32 cellular contexts compared by ENCODE assay signal in the genomic region with DNA sequence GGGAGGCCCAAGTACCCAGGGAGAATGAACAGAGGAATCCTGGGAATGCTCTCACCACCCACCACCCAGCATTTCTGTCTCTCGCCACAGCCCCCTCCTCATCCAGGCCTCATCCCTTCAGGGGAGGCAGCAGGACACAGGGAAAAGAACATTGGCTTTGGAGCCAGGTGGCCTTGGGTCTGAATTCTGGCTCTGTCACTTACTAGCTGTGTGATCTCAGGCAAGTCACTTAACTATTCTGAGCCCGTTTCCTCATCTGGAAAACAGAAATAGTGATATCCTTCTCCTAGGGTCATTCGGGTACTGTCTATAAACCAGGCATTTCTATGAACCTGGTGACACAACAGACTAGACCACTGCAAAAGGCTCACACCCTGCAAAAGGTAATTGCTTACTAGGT. TPM values are rescaled to one million over a fixed set of nuclear protein-coding genes. Genes with fewer than 3 reads are reported as not detected.
"Had no signal": no experiment of that assay in that cellular context is flagged by ENCODE, and none has a peak within 500 bp of the region (broad histone marks: within the 10 kb centered on the region; RNA-seq: fewer than 3 reads in every experiment).

No MANE protein-coding gene starts in this region.

- H3K4me1 ChIP-seq: foreskin keratinocyte, gastrocnemius medialis had no signal

- H3K4me1 Mint-ChIP-seq: activated T-helper 17 cell treated with anti-CD3 and anti-CD28 coated beads, Interleukin-2, amount 50 U/mL, for 72 hours had no signal

- H3K4me3 ChIP-seq: esophagus muscularis mucosa, gastrocnemius medialis had no signal

- H3K4me3 Mint-ChIP-seq: activated CD8-positive, alpha-beta T cell treated with anti-CD3 and anti-CD28 coated beads for 36 hours; activated naive CD8-positive, alpha-beta T cell; activated T-cell treated with anti-CD3 and anti-CD28 coated beads, Interleukin-2, amount 50 U/mL, for 4 hours; activated T-helper 17 cell treated with anti-CD3 and anti-CD28 coated beads, Interleukin-2, amount 50 U/mL, for 72 hours; effector memory CD8-positive, alpha-beta T cell had no signal

- H3K27ac Mint-ChIP-seq: activated CD8-positive, alpha-beta T cell treated with anti-CD3 and anti-CD28 coated beads for 36 hours; activated naive CD8-positive, alpha-beta T cell; activated T-helper 17 cell treated with anti-CD3 and anti-CD28 coated beads, Interleukin-2, amount 50 U/mL, for 72 hours; effector memory CD8-positive, alpha-beta T cell had no signal

- H3K27ac ChIP-seq: brain microvascular endothelial cell, esophagus muscularis mucosa, foreskin keratinocyte, gastrocnemius medialis had no signal

- H3K27me3 Mint-ChIP-seq: activated CD8-positive, alpha-beta T cell treated with anti-CD3 and anti-CD28 coated beads for 36 hours; activated naive CD8-positive, alpha-beta T cell; activated T-helper 17 cell treated with anti-CD3 and anti-CD28 coated beads, Interleukin-2, amount 50 U/mL, for 72 hours had no signal

- H3K9me3 ChIP-seq: esophagus muscularis mucosa, gastrocnemius medialis had no signal

- DNase-seq: activated CD4-positive, alpha-beta T cell treated with anti-CD3 and anti-CD28 coated beads for 4 hours; activated CD4-positive, alpha-beta T cell treated with anti-CD3 and anti-CD28 coated beads, Interleukin-2, amount 50 U/mL, for 1 hour; activated CD4-positive, alpha-beta T cell treated with anti-CD3 and anti-CD28 coated beads, Interleukin-2, amount 50 U/mL, for 48 hours; activated CD4-positive, CD25-positive, alpha-beta regulatory T cell; activated CD4-positive, CD25-positive, alpha-beta regulatory T cell treated with anti-CD3 and anti-CD28 coated beads, Interleukin-2, amount 50 U/mL, for 72 hours; activated CD8-positive, alpha-beta memory T cell treated with anti-CD3 and anti-CD28 coated beads for 24 hours; activated CD8-positive, alpha-beta T cell treated with anti-CD3 and anti-CD28 coated beads for 36 hours; activated effector memory CD4-positive, alpha-beta T cell treated with Interleukin-2 at 50 U/mL for 16 hours; activated gamma-delta T cell treated with Interleukin-2 at 50 U/mL for 16 hours; activated naive CD4-positive, alpha-beta T cell treated with anti-CD3 and anti-CD28 coated beads, Interleukin-2, amount 50 U/mL, for 16 hours; activated naive CD4-positive, alpha-beta T cell treated with Interleukin-2 at 50 U/mL for 16 hours; activated T-cell treated with anti-CD3 and anti-CD28 coated beads, Interleukin-2, amount 50 U/mL, for 4 hours; amniotic stem cell; anterior cingulate cortex; brain microvascular endothelial cell; caudate nucleus; cortex of kidney; dermis blood vessel endothelial cell; effector CD4-positive, alpha-beta T cell; effector memory CD8-positive, alpha-beta T cell; erythroblast; foreskin keratinocyte; gastrocnemius medialis; glutamatergic neuron; T-helper 2 cell had no signal

- H3K9me3 Mint-ChIP-seq: activated CD8-positive, alpha-beta T cell treated with anti-CD3 and anti-CD28 coated beads for 36 hours; activated T-cell treated with anti-CD3 and anti-CD28 coated beads, Interleukin-2, amount 50 U/mL, for 4 hours; activated T-helper 17 cell treated with anti-CD3 and anti-CD28 coated beads, Interleukin-2, amount 50 U/mL, for 72 hours; effector memory CD8-positive, alpha-beta T cell had no signal

- H3K27me3 ChIP-seq: brain microvascular endothelial cell, esophagus muscularis mucosa, gastrocnemius medialis had no signal

- ATAC-seq: activated CD8-positive, alpha-beta T cell treated with anti-CD3 and anti-CD28 coated beads for 36 hours; activated T-cell treated with anti-CD3 and anti-CD28 coated beads, Interleukin-2, amount 50 U/mL, for 4 hours; activated T-helper 17 cell treated with anti-CD3 and anti-CD28 coated beads, Interleukin-2, amount 50 U/mL, for 72 hours; effector memory CD8-positive, alpha-beta T cell; gastrocnemius medialis had no signal

- H3K36me3 ChIP-seq: brain microvascular endothelial cell, esophagus muscularis mucosa, gastrocnemius medialis had no signal

- H3K36me3 Mint-ChIP-seq: activated naive CD8-positive, alpha-beta T cell had no signal

- FAIRE-seq: astrocyte, colon had no signal

RNA-seq across cellular contexts. Expression of gene CHRDL2, which starts 22.1 kb away (rescaled TPM):
- total RNA-seq: activated CD8-positive, alpha-beta T cell treated with anti-CD3 and anti-CD28 coated beads for 36 hours; activated T-cell treated with anti-CD3 and anti-CD28 coated beads, Interleukin-2, amount 50 U/mL, for 4 hours; activated T-helper 17 cell treated with anti-CD3 and anti-CD28 coated beads, Interleukin-2, amount 50 U/mL, for 72 hours; astrocyte; chondrocyte; foreskin keratinocyte; T-helper 1 cell treated with Interleukin-12 subunit alpha and Interleukin-12 subunit beta and Interleukin-4 antibody, amounts not matched to agents 30 ng/mL and 1 ng/mL, for 36 hours had no signal
- polyA plus RNA-seq: foreskin keratinocyte had no signal
